10 cellular contexts compared by ENCODE assay signal in genomic region chr11:2860636-2861035, GRCh38. TPM values are rescaled to one million over a fixed set of nuclear protein-coding genes. Genes with fewer than 3 reads are reported as not detected.
DNase-seq lines count a peak whose midpoint lies in the region; ATAC-seq and TF ChIP-seq lines count a peak whose summit lies in the region.
"Had no signal": no experiment of that assay in that cellular context is flagged by ENCODE, and none has a peak within 500 bp of the region (broad histone marks: within the 10 kb centered on the region; RNA-seq: fewer than 3 reads in every experiment).

No MANE protein-coding gene starts in this region.

- H3K36me3 ChIP-seq in PC-3 (ENCODE audit: low read depth, low read length) (no peaks in the 10 kb centered on the region), WERI-Rb-1 (no peaks in the 10 kb centered on the region)
- H3K36me3 ChIP-seq: thoracic aorta had no signal

- H3K36me3 Mint-ChIP-seq in HFFc6 (ENCODE audit: low read depth) (no peaks in the 10 kb centered on the region), mesothelial cell of epicardium (no peaks in the 10 kb centered on the region)

- TF ChIP-seq CTCF in PC-3 (conservative IDR thresholded peaks at IDR 0.05; ENCODE audit: low read depth, low read length) (no peak), fibroblast of pulmonary artery (IDR thresholded peaks at IDR 0.05; ENCODE audit: low read length, missing control alignments) (no peak), WERI-Rb-1 (IDR thresholded peaks at IDR 0.05; ENCODE audit: low read depth, low read length) (no peak), HFFc6 (IDR thresholded peaks at IDR 0.05) (no peak), mesothelial cell of epicardium (IDR thresholded peaks at IDR 0.05; ENCODE audit: unreplicated experiment) (no peak)

- no TSS peak for BruUV-seq in PC-3 (replicated peaks; lab: Mats Ljungman, UMichigan)

- POLR2A ChIA-PET in PC-3 (lab: Charles Lee; ENCODE audit: unreplicated experiment), result no interaction called here

- H3K27ac Mint-ChIP-seq in HFFc6, result no peak overlapping the region
- no peak overlapping the region for H3K27ac Mint-ChIP-seq in mesothelial cell of epicardium

- no peak overlapping the region for H3K9ac ChIP-seq in PC-3 (ENCODE audit: low read length)

- no peaks in the 10 kb centered on the region for H4K20me1 ChIP-seq in PC-3 (ENCODE audit: low read length)

- H3K4me3 ChIP-seq in PC-3 (ENCODE audit: low read length) (no peak overlapping the region), fibroblast of pulmonary artery (replicated peaks; ENCODE audit: low read depth, low read length) (no peak overlapping the region), WERI-Rb-1 (ENCODE audit: low read depth, low read length) (no peak overlapping the region)
- H3K4me3 ChIP-seq: thoracic aorta had no signal

- H3K9me3 Mint-ChIP-seq in HFFc6, result no peaks in the 10 kb centered on the region
- no peaks in the 10 kb centered on the region for H3K9me3 Mint-ChIP-seq in mesothelial cell of epicardium

- H3K27ac ChIP-seq in PC-3 (ENCODE audit: low read length), result no peak overlapping the region
- no peak overlapping the region for H3K27ac ChIP-seq in WERI-Rb-1
- H3K27ac ChIP-seq: thoracic aorta had no signal

- DNase-seq in stimulated activated CD4-positive, alpha-beta T cell treated with anti-CD3 and anti-CD28 coated beads, Interleukin-4, amount 100 ng/mL, for 24 hours, result peak; percentile 17
- DNase-seq in stimulated activated CD4-positive, alpha-beta T cell treated with anti-CD3 and anti-CD28 coated beads, Interleukin-2, amount 100 ng/mL, for 48 hours, result no peak
- peak; percentile 64 for DNase-seq in PC-3
- DNase-seq in fibroblast of pulmonary artery (ENCODE audit: low read depth), result peak; percentile 7
- DNase-seq in WERI-Rb-1, result no peak
- no peak for DNase-seq in HFFc6
- DNase-seq in mesothelial cell of epicardium (ENCODE audit: low spot score in 2 of 2, unreplicated experiment in 2 of 2), result no peak
- DNase-seq: islet precursor cell had no signal

- ATAC-seq in PC-3 (peak; percentile 79), GM19467 (IDR thresholded peaks at IDR 0.05; ENCODE audit: unreplicated experiment) (no peak)

- no peak overlapping the region; the same call in 1 of the 2 replicates for H3K4me2 ChIP-seq in PC-3 (ENCODE audit: low read length)

- H3K9me2 ChIP-seq in PC-3 (replicated peaks; ENCODE audit: low read length), result no peaks in the 10 kb centered on the region

- no peaks in the 10 kb centered on the region for H3K4me1 Mint-ChIP-seq in HFFc6 (ENCODE audit: low read depth)
- no peaks in the 10 kb centered on the region for H3K4me1 Mint-ChIP-seq in mesothelial cell of epicardium

- H3K27me3 ChIP-seq in PC-3 (ENCODE audit: low read length) (no peaks in the 10 kb centered on the region), WERI-Rb-1 (ENCODE audit: insufficient read depth, low read depth, severe bottlenecking) (no peaks in the 10 kb centered on the region)

- H3K9me3 ChIP-seq in PC-3 (ENCODE audit: low read length), result no peaks in the 10 kb centered on the region
- H3K9me3 ChIP-seq in WERI-Rb-1 (ENCODE audit: severe bottlenecking), result no peaks in the 10 kb centered on the region
- H3K9me3 ChIP-seq: thoracic aorta had no signal

- H3K79me2 ChIP-seq in PC-3 (ENCODE audit: low read length), result no peaks in the 10 kb centered on the region

- intact Hi-C loops in PC-3 (cut with micrococcal nuclease), result no loop called here

- CTCF ChIA-PET in PC-3 (lab: Charles Lee), result no interaction called here

- H3K4me3 Mint-ChIP-seq in HFFc6, result no peak overlapping the region
- H3K4me3 Mint-ChIP-seq in mesothelial cell of epicardium, result no peak overlapping the region

- H2AFZ ChIP-seq in PC-3 (ENCODE audit: low read length), result no peak overlapping the region

- peaks cover 10% of the 10 kb centered on the region for H3K4me1 ChIP-seq in PC-3 (ENCODE audit: insufficient read depth, low read length)

- peaks cover 43% of the 10 kb centered on the region for H3K27me3 Mint-ChIP-seq in HFFc6 (ENCODE audit: insufficient read depth)
- peaks cover 45% of the 10 kb centered on the region for H3K27me3 Mint-ChIP-seq in mesothelial cell of epicardium (ENCODE audit: low read depth)

- no peaks in the 10 kb centered on the region for H3F3A ChIP-seq in PC-3 (ENCODE audit: low read length, unreplicated experiment)

RNA-seq across cellular contexts. Expression of gene CDKN1C, which starts 24.9 kb away (rescaled TPM):
- total RNA-seq in PC-3 (2014; rRNA removed), result 12.0 and 12.9 TPM in 2 replicates
- total RNA-seq in HFFc6 (2021; fragmentation: NEBNext Ultra II Directional; extraction: Animal tissue kit (Norgen Biotek cat#: 25700)), result under 1 TPM in 2 of 6 experiments, not detected in 4; 0.17 to 0.24 TPM
- 132 to 148 TPM (median 146 TPM) in 3 replicates for total RNA-seq in mesothelial cell of epicardium

Comparison
In these comparisons a context has a peak if more than half of its experiments do, and no peak if none do; other contexts are left out.
1. DNase-seq: peak in stimulated activated CD4-positive, alpha-beta T cell treated with anti-CD3 and anti-CD28 coated beads, Interleukin-4, amount 100 ng/mL, for 24 hours (single experiment), PC-3 (single experiment) and fibroblast of pulmonary artery (single experiment); none in stimulated activated CD4-positive, alpha-beta T cell treated with anti-CD3 and anti-CD28 coated beads, Interleukin-2, amount 100 ng/mL, for 48 hours (0 of 2), WERI-Rb-1 (single experiment), HFFc6 (single experiment) and mesothelial cell of epicardium (0 of 2).
2. RNA of gene CDKN1C, which starts 24.9 kb away (total RNA-seq): 132 to 148 TPM in mesothelial cell of epicardium and 12.0 to 12.9 TPM in PC-3; 0.17 to 0.24 TPM in HFFc6; every median in the first group is over 10 times any median in the second.